8 cellular contexts compared by ENCODE assay signal in the genomic region with DNA sequence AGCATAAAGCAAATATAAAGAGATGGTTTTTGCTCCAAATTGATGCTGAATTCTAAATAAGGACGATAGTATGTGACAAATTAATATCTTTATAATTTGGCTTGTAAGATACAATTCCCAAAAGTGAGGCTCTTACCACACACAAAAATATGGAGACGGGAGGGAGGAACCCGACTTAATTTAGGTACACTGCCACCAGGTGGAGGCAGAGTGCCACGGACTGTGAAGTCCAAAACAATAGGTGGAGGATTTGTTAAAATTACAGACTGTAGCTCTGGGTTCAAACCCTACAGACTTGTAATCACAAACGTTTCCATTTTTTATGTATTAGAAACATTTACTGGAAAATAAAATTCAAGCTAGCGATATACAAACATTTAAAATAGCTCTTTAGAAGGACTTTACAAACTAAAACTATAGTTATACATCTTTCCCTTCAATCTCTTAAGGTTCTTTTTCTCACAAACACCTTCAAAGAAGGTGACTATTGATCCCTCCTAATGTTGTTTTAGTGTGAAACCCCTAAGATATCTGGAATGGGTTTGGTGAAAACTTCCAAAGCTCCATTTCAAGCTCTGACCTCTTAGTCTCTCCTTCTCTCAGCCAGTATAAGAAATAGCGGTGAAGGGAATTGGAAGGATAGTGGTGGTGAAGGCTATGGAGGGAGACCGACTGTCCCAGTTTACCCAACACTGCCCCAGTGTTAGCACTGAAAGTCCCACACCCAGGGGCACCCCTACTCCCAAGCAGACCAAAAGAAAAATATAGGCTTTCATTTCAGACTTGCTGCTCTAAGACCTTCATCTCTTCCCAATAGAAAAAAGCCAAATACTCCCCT.
DNase-seq lines count a peak whose midpoint lies in the region; ATAC-seq and TF ChIP-seq lines count a peak whose summit lies in the region.

No MANE protein-coding gene starts in this region.

- TF ChIP-seq POLR2A in ovary (IDR thresholded peaks at IDR 0.05) = no peak
- no peak for TF ChIP-seq POLR2A in upper lobe of left lung (IDR thresholded peaks at IDR 0.05)

- WGBS in ovary, 3 donors = 50 to 54% (median 51%) methylated on average over 8 of the region's 8 CpGs
- WGBS in upper lobe of left lung, 2 donors = 47 to 49% methylated on average over 8 of the region's 8 CpGs

- H3K27ac ChIP-seq in RWPE2 (ENCODE audit: poor library complexity, severe bottlenecking) (peak overlapping the region; percentile 14), ovary (no peak overlapping the region), upper lobe of left lung (no peak overlapping the region)

- no peak for TF ChIP-seq EP300 in ovary (IDR thresholded peaks at IDR 0.05)
- no peak for TF ChIP-seq EP300 in upper lobe of left lung (IDR thresholded peaks at IDR 0.05)

- DNase-seq in DMS53 (lab: John Stamatoyannopoulos, UW) = peak; percentile 85
- DNase-seq in RWPE2 (ENCODE audit: low spot score) = no peak
- peak; percentile 85 for DNase-seq in activated effector memory CD4-positive, alpha-beta T cell treated with anti-CD3 and anti-CD28 coated beads, Interleukin-2, amount 50 U/mL, for 16 hours
- DNase-seq in foreskin melanocyte = peak; percentile 74
- DNase-seq in ovary = peak; percentile 14 to 67 (median 55)
- peak in 1 of 2 donors; percentile 78 for DNase-seq in upper lobe of left lung

- TF ChIP-seq CTCF in LNCAP (IDR thresholded peaks at IDR 0.05) (peak; percentile 83), RWPE2 (IDR thresholded peaks at IDR 0.05; ENCODE audit: poor library complexity, severe bottlenecking) (peak; percentile 100), ovary (IDR thresholded peaks at IDR 0.05) (peak in 2 of 3 donors; percentile 38 to 40), upper lobe of left lung (IDR thresholded peaks at IDR 0.05) (peak; percentile 55 to 72 (median 66))

- H3K4me3 ChIP-seq in RWPE2 (ENCODE audit: severe bottlenecking) (no peak overlapping the region), ovary (no peak overlapping the region), upper lobe of left lung (no peak overlapping the region)

- H3K4me1 ChIP-seq in RWPE2 (ENCODE audit: insufficient read depth, poor library complexity, severe bottlenecking) (peaks cover 22% of the 10 kb centered on the region), ovary (ENCODE audit: insufficient read depth) (peaks cover 3% of the 10 kb centered on the region), upper lobe of left lung (peaks cover 7 to 11% (median 8%) of the 10 kb centered on the region in 4 donors)

- intact Hi-C loops in ovary (cut with DNase I) = no loop called here

- H3K36me3 ChIP-seq in RWPE2 (ENCODE audit: low read depth) (no peaks in the 10 kb centered on the region), ovary (no peaks in the 10 kb centered on the region), upper lobe of left lung (no peaks in the 10 kb centered on the region)

- ATAC-seq in RWPE2 (ENCODE audit: low read depth) = peak; percentile 68
- peak in 1 of 2 donors; percentile 87 for ATAC-seq in upper lobe of left lung (ENCODE audit: low FRiP score in 2 of 2)
- no peak for ATAC-seq in HG03025 (IDR thresholded peaks at IDR 0.05; ENCODE audit: low FRiP score, unreplicated experiment)

- H3K27me3 ChIP-seq in RWPE2 (ENCODE audit: insufficient read depth, poor library complexity, severe bottlenecking) (no peaks in the 10 kb centered on the region), ovary (no peaks in the 10 kb centered on the region), upper lobe of left lung (no peaks in the 10 kb centered on the region)

- no peaks in the 10 kb centered on the region for H3K9me3 ChIP-seq in RWPE2 (ENCODE audit: severe bottlenecking)
- no peaks in the 10 kb centered on the region for H3K9me3 ChIP-seq in ovary
- no peaks in the 10 kb centered on the region for H3K9me3 ChIP-seq in upper lobe of left lung

Comparison
In these comparisons a context has a peak if more than half of its experiments do, and no peak if none do; other contexts are left out.
1. CTCF ChIP-seq: peak in every context shown above with its lines; median percentile 100 in RWPE2; 83 in LNCAP; 66 in upper lobe of left lung; 39 in ovary.